21 cellular contexts compared by ENCODE assay signal in the genomic region with DNA sequence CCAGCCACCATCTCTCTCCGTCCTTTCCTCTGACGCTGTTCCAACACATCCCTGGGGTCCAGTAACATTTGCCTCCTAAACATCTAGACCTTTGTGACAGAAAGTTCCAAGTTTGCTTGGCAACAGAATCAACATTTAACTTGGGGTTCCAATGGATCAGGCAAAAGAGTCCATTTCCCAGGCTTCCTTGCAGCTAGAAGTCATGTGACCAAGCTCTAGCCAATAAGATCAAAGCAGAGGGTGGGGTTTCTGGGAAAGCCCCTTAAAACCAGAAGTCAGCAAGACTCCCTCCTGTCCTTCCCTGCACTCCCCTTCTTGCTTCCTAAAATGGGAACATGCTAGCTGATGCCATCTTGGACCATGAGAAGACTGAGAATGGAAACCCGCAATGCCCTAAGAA.
"Had no signal": no experiment of that assay in that cellular context is flagged by ENCODE, and none has a peak within 500 bp of the region (broad histone marks: within the 10 kb centered on the region; RNA-seq: fewer than 3 reads in every experiment).

No MANE protein-coding gene starts in this region.

- H3K9me3 ChIP-seq: adrenal gland, breast epithelium, gastroesophageal sphincter, heart left ventricle, stomach, upper lobe of left lung had no signal

- DNase-seq: activated CD4-positive, alpha-beta memory T cell treated with anti-CD3 and anti-CD28 coated beads, Interleukin-2, amount 10 ng/mL, durations not matched to agents 7 days and 5 days; activated CD4-positive, alpha-beta T cell treated with anti-CD3 and anti-CD28 coated beads, Interleukin-2, amount 10 ng/mL, durations not matched to agents 24 days and 14 days; activated gamma-delta T cell; adrenal gland; endodermal cell; islet precursor cell; left cardiac atrium; small intestine; stimulated activated CD4-positive, alpha-beta T cell treated with anti-CD3 and anti-CD28 coated beads, Interleukin-2, amount 100 ng/mL, for 24 hours; stomach; upper lobe of left lung had no signal

- H3K27me3 Mint-ChIP-seq: activated CD4-positive, alpha-beta memory T cell treated with anti-CD3 and anti-CD28 coated beads, Interleukin-2, amount 10 ng/mL, durations not matched to agents 7 days and 5 days; activated CD4-positive, alpha-beta T cell treated with anti-CD3 and anti-CD28 coated beads, Interleukin-2, amount 10 ng/mL, durations not matched to agents 24 days and 14 days; activated naive CD4-positive, alpha-beta T cell treated with anti-CD3 and anti-CD28 coated beads, Interleukin-2, amount 50 U/mL, for 24 hours had no signal

- H3K4me3 Mint-ChIP-seq: activated CD4-positive, alpha-beta memory T cell treated with anti-CD3 and anti-CD28 coated beads, Interleukin-2, amount 10 ng/mL, durations not matched to agents 7 days and 5 days; activated CD4-positive, alpha-beta T cell treated with anti-CD3 and anti-CD28 coated beads, Interleukin-2, amount 10 ng/mL, durations not matched to agents 24 days and 14 days; activated naive CD4-positive, alpha-beta T cell treated with anti-CD3 and anti-CD28 coated beads, Interleukin-2, amount 50 U/mL, for 24 hours; activated T-helper 1 cell treated with anti-CD3 and anti-CD28 coated beads, Interleukin-12 subunit alpha, Interleukin-12 subunit beta, Interleukin-2, Interleukin-4 antibody, amounts not matched to agents 30 ng/mL and 10 ng/mL and 1 ng/mL, durations not matched to agents 14 hours and 24 hours and 36 hours; endodermal cell; neural crest cell; stimulated activated effector memory CD8-positive, alpha-beta T cell treated with anti-CD3 and anti-CD28 coated beads, Interleukin-12 subunit alpha, Interleukin-12 subunit beta, amount 100 ng/mL, for 72 hours had no signal

- H3K27ac Mint-ChIP-seq: activated CD4-positive, alpha-beta memory T cell treated with anti-CD3 and anti-CD28 coated beads, Interleukin-2, amount 10 ng/mL, durations not matched to agents 7 days and 5 days; activated CD4-positive, alpha-beta T cell treated with anti-CD3 and anti-CD28 coated beads, Interleukin-2, amount 10 ng/mL, durations not matched to agents 24 days and 14 days; activated T-helper 1 cell treated with anti-CD3 and anti-CD28 coated beads, Interleukin-12 subunit alpha, Interleukin-12 subunit beta, Interleukin-2, Interleukin-4 antibody, amounts not matched to agents 30 ng/mL and 10 ng/mL and 1 ng/mL, durations not matched to agents 14 hours and 24 hours and 36 hours; endodermal cell; stimulated activated effector memory CD8-positive, alpha-beta T cell treated with anti-CD3 and anti-CD28 coated beads, Interleukin-12 subunit alpha, Interleukin-12 subunit beta, amount 100 ng/mL, for 72 hours had no signal

- ATAC-seq: gastroesophageal sphincter; heart left ventricle; left cardiac atrium; sciatic nerve; stimulated activated effector memory CD8-positive, alpha-beta T cell treated with anti-CD3 and anti-CD28 coated beads, Interleukin-12 subunit alpha, Interleukin-12 subunit beta, amount 100 ng/mL, for 72 hours had no signal

- H3K27ac ChIP-seq: adrenal gland, breast epithelium, coronary artery, epithelial cell of prostate, gastroesophageal sphincter, heart left ventricle, stomach, upper lobe of left lung had no signal

- H3K27me3 ChIP-seq: adrenal gland, breast epithelium, gastroesophageal sphincter, heart left ventricle, stomach, upper lobe of left lung had no signal

- H3K9me3 Mint-ChIP-seq: activated CD4-positive, alpha-beta memory T cell treated with anti-CD3 and anti-CD28 coated beads, Interleukin-2, amount 10 ng/mL, durations not matched to agents 7 days and 5 days; activated naive CD4-positive, alpha-beta T cell treated with anti-CD3 and anti-CD28 coated beads, Interleukin-2, amount 50 U/mL, for 24 hours; activated T-helper 1 cell treated with anti-CD3 and anti-CD28 coated beads, Interleukin-12 subunit alpha, Interleukin-12 subunit beta, Interleukin-2, Interleukin-4 antibody, amounts not matched to agents 30 ng/mL and 10 ng/mL and 1 ng/mL, durations not matched to agents 14 hours and 24 hours and 36 hours; endodermal cell; neural crest cell; stimulated activated effector memory CD8-positive, alpha-beta T cell treated with anti-CD3 and anti-CD28 coated beads, Interleukin-12 subunit alpha, Interleukin-12 subunit beta, amount 100 ng/mL, for 72 hours had no signal
